In the genomic region with DNA sequence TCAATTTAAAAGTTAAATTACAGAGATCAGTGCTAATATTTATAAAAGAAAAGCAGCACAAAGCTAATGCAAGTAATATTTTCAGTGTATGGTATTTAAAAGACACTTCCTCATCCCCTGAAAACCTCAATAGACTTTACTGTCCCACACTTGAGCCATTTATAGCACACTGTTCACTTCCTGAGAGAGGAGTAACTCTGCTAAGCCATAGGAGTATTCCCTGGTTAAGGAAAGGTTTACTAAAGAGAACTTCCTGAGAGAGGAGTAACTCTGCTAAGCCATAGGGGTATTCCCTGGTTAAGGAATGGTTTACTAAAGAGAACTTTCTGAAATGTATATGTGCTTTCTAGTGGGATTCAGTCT, we compare ENCODE assay signal across 11 cellular contexts.
DNase-seq lines count a peak whose midpoint lies in the region; ATAC-seq, FAIRE-seq and TF ChIP-seq lines count a peak whose summit lies in the region.
"Had no signal": no experiment of that assay in that cellular context is flagged by ENCODE, and none has a peak within 500 bp of the region (broad histone marks: within the 10 kb centered on the region; RNA-seq: fewer than 3 reads in every experiment).

No MANE protein-coding gene starts in this region.

- TF ChIP-seq EP300 in HepG2 (IDR thresholded peaks at IDR 0.05; ENCODE audit: low read depth in 2 of 2, low read length in 2 of 2) = no peak
- TF ChIP-seq EP300 in HepG2 (CRISPR knock-in tag; IDR thresholded peaks at IDR 0.05; ENCODE audit: borderline replicate concordance) = no peak

- no peak overlapping the region for H3K9ac ChIP-seq in HepG2 (ENCODE audit: insufficient read depth, low read depth, low read length)
- H3K9ac ChIP-seq: SK-N-SH had no signal

- in situ Hi-C loops in HepG2 (cut with HindIII; ENCODE audit: extremely low pct_ligation_motif_present, low pct_unique_long_range_greater_than_20kb) = no loop called here

- intact Hi-C loops in HepG2 (cut with micrococcal nuclease; ENCODE audit: unreplicated experiment) = no loop called here

- H4K20me1 ChIP-seq in HepG2 (ENCODE audit: insufficient read depth, low read length) (no peaks in the 10 kb centered on the region), GM23338 (replicated peaks; ENCODE audit: insufficient read depth) (no peaks in the 10 kb centered on the region)

- BruUV-seq in HepG2 (replicated peaks; lab: Mats Ljungman, UMichigan) = no TSS peak

- H3K4me3 ChIP-seq in HepG2 (replicated peaks in 1 of 3; ENCODE audit: insufficient read depth in 1 of 3, low read depth in 2 of 3, low read length in 3 of 3) (no peak overlapping the region), GM23338 (no peak overlapping the region)

- peaks cover 22% of the 10 kb centered on the region for H3K4me1 Mint-ChIP-seq in chondrocyte (ENCODE audit: low read depth)
- peaks cover 8% of the 10 kb centered on the region; the same call in 2 of the 3 replicates for H3K4me1 Mint-ChIP-seq in GM23338
- H3K4me1 Mint-ChIP-seq: CD14-positive monocyte had no signal

- H2AFZ ChIP-seq in HepG2 (ENCODE audit: low read length) (no peak overlapping the region), GM23338 (no peak overlapping the region)

- no peak for TF ChIP-seq POLR2A in H54 (IDR thresholded peaks at IDR 0.05; ENCODE audit: low read depth, low read length)
- TF ChIP-seq POLR2A in HepG2 (IDR thresholded peaks at IDR 0.05; ENCODE audit: insufficient read depth in 1 of 2, low read depth in 2 of 2, low read length in 2 of 2) = no peak

- no peaks in the 10 kb centered on the region for H3K9me3 Mint-ChIP-seq in chondrocyte (ENCODE audit: low read depth)
- H3K9me3 Mint-ChIP-seq in GM23338 = no peaks in the 10 kb centered on the region
- H3K9me3 Mint-ChIP-seq: WTC11 had no signal

- peak overlapping the region; percentile 9 for H3K27ac Mint-ChIP-seq in chondrocyte (ENCODE audit: unreplicated experiment)
- no peak overlapping the region for H3K27ac Mint-ChIP-seq in GM23338
- H3K27ac Mint-ChIP-seq: CD14-positive monocyte, WTC11 had no signal

- TF ChIP-seq RAD21 in HepG2 (CRISPR knock-in tag; IDR thresholded peaks at IDR 0.05) = no peak

- no peaks in the 10 kb centered on the region for H3K4me1 ChIP-seq in HepG2 (ENCODE audit: insufficient read depth, low read length)
- H3K4me1 ChIP-seq in GM23338 (ENCODE audit: insufficient read depth) = no peaks in the 10 kb centered on the region

- no peaks in the 10 kb centered on the region for H3K79me2 ChIP-seq in HepG2 (ENCODE audit: insufficient read depth, low read length)
- no peaks in the 10 kb centered on the region for H3K79me2 ChIP-seq in GM23338 (replicated peaks; ENCODE audit: insufficient read depth)

- H3K9me3 ChIP-seq in HepG2 (ENCODE audit: low read length) = no peaks in the 10 kb centered on the region
- H3K9me3 ChIP-seq: SK-N-SH had no signal

- no peak for DNase-seq in chondrocyte (ENCODE audit: low spot score)
- no peak for DNase-seq in H54 (ENCODE audit: insufficient read length, low spot score)
- DNase-seq in HepG2 (ENCODE audit: low spot score) = no peak
- no peak for DNase-seq in GM23338 (ENCODE audit: low spot score)
- DNase-seq: NCI-H2171 treated with DMSO at 0.1 percent for 48 hours, SK-N-SH had no signal

- H3K27ac ChIP-seq in HepG2 (ENCODE audit: extremely low read length, insufficient read depth, low read length) = no peak overlapping the region
- no peak overlapping the region for H3K27ac ChIP-seq in GM23338 (ENCODE audit: low read depth)

- CTCF ChIA-PET in HepG2 (lab: Yijun Ruan, JAX; ENCODE audit: low intra/inter-chr PET ratio, low total read pairs) = no interaction called here

- H3K4me3 Mint-ChIP-seq in chondrocyte (ENCODE audit: unreplicated experiment) = no peak overlapping the region
- no peak overlapping the region for H3K4me3 Mint-ChIP-seq in GM23338
- H3K4me3 Mint-ChIP-seq: CD14-positive monocyte, WTC11 had no signal

- H3K36me3 Mint-ChIP-seq in chondrocyte (ENCODE audit: low read depth) = no peaks in the 10 kb centered on the region
- H3K36me3 Mint-ChIP-seq in GM23338 (ENCODE audit: low read depth) = no peaks in the 10 kb centered on the region
- H3K36me3 Mint-ChIP-seq: CD14-positive monocyte, WTC11 had no signal

- TF ChIP-seq CTCF in chondrocyte (IDR thresholded peaks at IDR 0.05) (no peak), HepG2 (CRISPR knock-in tag; IDR thresholded peaks at IDR 0.05) (no peak), GM23338 (conservative IDR thresholded peaks at IDR 0.05; ENCODE audit: low read depth in 2 of 2) (no peak)

- FAIRE-seq in H54 (lab: Jason Lieb, UNC) = no peak
- no peak for FAIRE-seq in HepG2 (lab: Jason Lieb, UNC)

- no peaks in the 10 kb centered on the region for H3K27me3 ChIP-seq in HepG2 (ENCODE audit: control insufficient read depth in 1 of 2, insufficient read depth in 2 of 2, low read length in 2 of 2)
- no peaks in the 10 kb centered on the region for H3K27me3 ChIP-seq in GM23338 (ENCODE audit: insufficient read depth)

- H3K4me2 ChIP-seq in HepG2 (ENCODE audit: low read depth, low read length) (no peak overlapping the region), GM23338 (no peak overlapping the region)
- H3K4me2 ChIP-seq: SK-N-SH had no signal

- peaks cover 5% of the 10 kb centered on the region for H3K27me3 Mint-ChIP-seq in chondrocyte (ENCODE audit: low read depth)
- H3K27me3 Mint-ChIP-seq in GM23338 (ENCODE audit: insufficient read depth, low read depth, poor library complexity) = no peaks in the 10 kb centered on the region

- no peaks in the 10 kb centered on the region for H3F3A ChIP-seq in GM23338 (replicated peaks; ENCODE audit: low read depth)

- peak; percentile 20 for ATAC-seq in GM18858 (IDR thresholded peaks at IDR 0.05; ENCODE audit: unreplicated experiment)
- ATAC-seq in GM21390 (IDR thresholded peaks at IDR 0.05; ENCODE audit: unreplicated experiment) = peak; percentile 28
- peak; percentile 14 for ATAC-seq in HG03060 (IDR thresholded peaks at IDR 0.05; ENCODE audit: low read depth, unreplicated experiment)
- no peak for ATAC-seq in HepG2
- no peak for ATAC-seq in GM23338
- ATAC-seq: WTC11 had no signal

- H3K36me3 ChIP-seq in HepG2 (replicated peaks in 1 of 2; ENCODE audit: control insufficient read depth in 1 of 2, insufficient read depth in 2 of 2, low read length in 2 of 2) (no peaks in the 10 kb centered on the region), GM23338 (ENCODE audit: insufficient read depth) (no peaks in the 10 kb centered on the region)

- POLR2A ChIA-PET in HepG2 (lab: Yijun Ruan, JAX) = no interaction called here

- H3K9me2 ChIP-seq in GM23338 (ENCODE audit: insufficient read depth) = no peaks in the 10 kb centered on the region
- H3K9me2 ChIP-seq: SK-N-SH had no signal

TF ChIP-seq in HepG2, 621 proteins besides CTCF, POLR2A, EP300 and RAD21 (continues in another document):
- no peak for TF ChIP-seq ZNF121 (CRISPR knock-in tag; IDR thresholded peaks at IDR 0.05)
- TF ChIP-seq ZBTB38 (CRISPR knock-in tag; IDR thresholded peaks at IDR 0.05) = no peak
- TF ChIP-seq SALL2 (CRISPR knock-in tag; IDR thresholded peaks at IDR 0.05) = no peak
- no peak for TF ChIP-seq ZNF383 (CRISPR knock-in tag; IDR thresholded peaks at IDR 0.05; ENCODE audit: borderline replicate concordance)
- no peak for TF ChIP-seq ZNF782 (CRISPR knock-in tag; IDR thresholded peaks at IDR 0.05; ENCODE audit: borderline replicate concordance)
- no peak for TF ChIP-seq EED (CRISPR knock-in tag; IDR thresholded peaks at IDR 0.05)
- TF ChIP-seq HNF4A (CRISPR knock-in tag; IDR thresholded peaks at IDR 0.05) = no peak
- TF ChIP-seq, protein P1, sequence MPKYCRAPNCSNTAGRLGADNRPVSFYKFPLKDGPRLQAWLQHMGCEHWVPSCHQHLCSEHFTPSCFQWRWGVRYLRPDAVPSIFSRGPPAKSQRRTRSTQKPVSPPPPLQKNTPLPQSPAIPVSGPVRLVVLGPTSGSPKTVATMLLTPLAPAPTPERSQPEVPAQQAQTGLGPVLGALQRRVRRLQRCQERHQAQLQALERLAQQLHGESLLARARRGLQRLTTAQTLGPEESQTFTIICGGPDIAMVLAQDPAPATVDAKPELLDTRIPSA (CRISPR knock-in tag; IDR thresholded peaks at IDR 0.05; ENCODE audit: borderline replicate concordance) = no peak
- TF ChIP-seq U2AF2 (IDR thresholded peaks at IDR 0.05; ENCODE audit: low read depth, low read length) = no peak
- TF ChIP-seq ATF7-NPFF (CRISPR knock-in tag; IDR thresholded peaks at IDR 0.05; ENCODE audit: low read depth) = no peak
- no peak for TF ChIP-seq ZNF20 (CRISPR knock-in tag; IDR thresholded peaks at IDR 0.05)

TF ChIP-seq in GM23338, 12 proteins besides CTCF, POLR2A, EP300 and RAD21 (continues in another document):
- TF ChIP-seq, protein P2, sequence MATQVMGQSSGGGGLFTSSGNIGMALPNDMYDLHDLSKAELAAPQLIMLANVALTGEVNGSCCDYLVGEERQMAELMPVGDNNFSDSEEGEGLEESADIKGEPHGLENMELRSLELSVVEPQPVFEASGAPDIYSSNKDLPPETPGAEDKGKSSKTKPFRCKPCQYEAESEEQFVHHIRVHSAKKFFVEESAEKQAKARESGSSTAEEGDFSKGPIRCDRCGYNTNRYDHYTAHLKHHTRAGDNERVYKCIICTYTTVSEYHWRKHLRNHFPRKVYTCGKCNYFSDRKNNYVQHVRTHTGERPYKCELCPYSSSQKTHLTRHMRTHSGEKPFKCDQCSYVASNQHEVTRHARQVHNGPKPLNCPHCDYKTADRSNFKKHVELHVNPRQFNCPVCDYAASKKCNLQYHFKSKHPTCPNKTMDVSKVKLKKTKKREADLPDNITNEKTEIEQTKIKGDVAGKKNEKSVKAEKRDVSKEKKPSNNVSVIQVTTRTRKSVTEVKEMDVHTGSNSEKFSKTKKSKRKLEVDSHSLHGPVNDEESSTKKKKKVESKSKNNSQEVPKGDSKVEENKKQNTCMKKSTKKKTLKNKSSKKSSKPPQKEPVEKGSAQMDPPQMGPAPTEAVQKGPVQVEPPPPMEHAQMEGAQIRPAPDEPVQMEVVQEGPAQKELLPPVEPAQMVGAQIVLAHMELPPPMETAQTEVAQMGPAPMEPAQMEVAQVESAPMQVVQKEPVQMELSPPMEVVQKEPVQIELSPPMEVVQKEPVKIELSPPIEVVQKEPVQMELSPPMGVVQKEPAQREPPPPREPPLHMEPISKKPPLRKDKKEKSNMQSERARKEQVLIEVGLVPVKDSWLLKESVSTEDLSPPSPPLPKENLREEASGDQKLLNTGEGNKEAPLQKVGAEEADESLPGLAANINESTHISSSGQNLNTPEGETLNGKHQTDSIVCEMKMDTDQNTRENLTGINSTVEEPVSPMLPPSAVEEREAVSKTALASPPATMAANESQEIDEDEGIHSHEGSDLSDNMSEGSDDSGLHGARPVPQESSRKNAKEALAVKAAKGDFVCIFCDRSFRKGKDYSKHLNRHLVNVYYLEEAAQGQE (IDR thresholded peaks at IDR 0.05; ENCODE audit: unreplicated experiment) = no peak

Comparison
In these comparisons a context has a peak if more than half of its experiments do, and no peak if none do; other contexts are left out.
1. ATAC-seq: peak in GM18858 (single experiment), GM21390 (single experiment) and HG03060 (single experiment); none in HepG2 (single experiment) and GM23338 (single experiment).